19 cellular contexts compared by ENCODE assay signal in genomic region chr11:78651923-78652602, GRCh38.
DNase-seq lines count a peak whose midpoint lies in the region; TF ChIP-seq lines count a peak whose summit lies in the region.
"Had no signal": no experiment of that assay in that cellular context is flagged by ENCODE, and none has a peak within 500 bp of the region (broad histone marks: within the 10 kb centered on the region; RNA-seq: fewer than 3 reads in every experiment).

No MANE protein-coding gene starts in this region.

- H3K4me1 ChIP-seq in stomach: no peaks in the 10 kb centered on the region
- H3K4me1 ChIP-seq: BE2C, body of pancreas, parathyroid adenoma, transverse colon had no signal

- H3K36me3 ChIP-seq in stomach: no peaks in the 10 kb centered on the region
- H3K36me3 ChIP-seq: transverse colon had no signal

- DNase-seq in stimulated activated naive CD4-positive, alpha-beta T cell treated with Interleukin-2 at 50 U/mL for 16 hours (lab: John Stamatoyannopoulos, UW): peak; percentile 27
- DNase-seq in stimulated activated naive CD4-positive, alpha-beta T cell (lab: John Stamatoyannopoulos, UW): no peak
- DNase-seq in stimulated activated CD4-positive, alpha-beta T cell treated with anti-CD3 and anti-CD28 coated beads, Interleukin-4, amount 100 ng/mL, for 1 hour: peak; percentile 26
- DNase-seq in retina: no peak
- no peak for DNase-seq in AG08396 (ENCODE audit: low spot score)
- no peak for DNase-seq in stomach
- DNase-seq: activated gamma-delta T cell, BE2C, body of pancreas, KG1, naive B cell, NCI-H1105 treated with DMSO at 0.1 percent for 48 hours, transverse colon had no signal

- no peaks in the 10 kb centered on the region for H3K9me3 Mint-ChIP-seq in activated naive CD8-positive, alpha-beta T cell (ENCODE audit: low read depth)
- H3K9me3 Mint-ChIP-seq: dendritic cell treated with granulocyte-macrophage colony-stimulating factor and Interleukin-4, amounts not matched to agents 40 ng/mL and 50 ng/mL, for 4 days; naive B cell had no signal

- H3K36me3 Mint-ChIP-seq in activated naive CD8-positive, alpha-beta T cell: no peaks in the 10 kb centered on the region
- H3K36me3 Mint-ChIP-seq: naive B cell had no signal

- TF ChIP-seq CTCF in stomach (IDR thresholded peaks at IDR 0.05): no peak

- H3K27ac ChIP-seq in stomach: no peak overlapping the region
- H3K27ac ChIP-seq: body of pancreas, epithelial cell of prostate, parathyroid adenoma, RWPE1, transverse colon, VCaP had no signal

- peaks cover 0 to 1% (median 0%) of the 10 kb centered on the region in 3 donors for H3K27me3 ChIP-seq in stomach
- H3K27me3 ChIP-seq: BE2C, body of pancreas, transverse colon had no signal

- no peak for TF ChIP-seq POLR2A in stomach (IDR thresholded peaks at IDR 0.05)

- H3K27ac Mint-ChIP-seq in activated naive CD8-positive, alpha-beta T cell: peak overlapping the region; percentile 88
- H3K27ac Mint-ChIP-seq: dendritic cell treated with granulocyte-macrophage colony-stimulating factor and Interleukin-4, amounts not matched to agents 40 ng/mL and 50 ng/mL, for 4 days; naive B cell had no signal

- intact Hi-C loops in stomach (cut with DNase I; ENCODE audit: low total_unique reads): loop anchor here (5.0 kb wide), 2 partner anchors 310 to 840 kb away; no protein-coding TSS in a partner anchor

- H3K4me1 Mint-ChIP-seq in activated naive CD8-positive, alpha-beta T cell (ENCODE audit: low read depth): peaks cover 14% of the 10 kb centered on the region
- H3K4me1 Mint-ChIP-seq: naive B cell had no signal

- whole genome bisulfite sequencing in stomach, 5 donors: 79 to 88% (median 84%) methylated on average over 7 of the region's 7 CpGs

- H3K4me3 ChIP-seq in stomach: no peak overlapping the region
- H3K4me3 ChIP-seq: body of pancreas, transverse colon had no signal

- TF ChIP-seq EP300 in stomach (IDR thresholded peaks at IDR 0.05): no peak

- H3K9me3 ChIP-seq in stomach: no peaks in the 10 kb centered on the region
- H3K9me3 ChIP-seq: BE2C, body of pancreas, transverse colon had no signal

- H3K27me3 Mint-ChIP-seq in activated naive CD8-positive, alpha-beta T cell: no peaks in the 10 kb centered on the region

- H3K4me3 Mint-ChIP-seq in activated naive CD8-positive, alpha-beta T cell: peak overlapping the region; percentile 66
- H3K4me3 Mint-ChIP-seq: dendritic cell treated with granulocyte-macrophage colony-stimulating factor and Interleukin-4, amounts not matched to agents 40 ng/mL and 50 ng/mL, for 4 days; naive B cell had no signal

Comparison
In these comparisons a context has a peak if more than half of its experiments do, and no peak if none do; other contexts are left out.
1. DNase-seq: peak in stimulated activated naive CD4-positive, alpha-beta T cell treated with Interleukin-2 at 50 U/mL for 16 hours (single experiment) and stimulated activated CD4-positive, alpha-beta T cell treated with anti-CD3 and anti-CD28 coated beads, Interleukin-4, amount 100 ng/mL, for 1 hour (single experiment); none in stimulated activated naive CD4-positive, alpha-beta T cell (0 of 6), retina (single experiment), AG08396 (single experiment) and stomach (single experiment).